In genomic region chr3:15486020-15486419, GRCh38 we compare ENCODE assay signal across 22 cellular contexts.
"Had no signal": no experiment of that assay in that cellular context is flagged by ENCODE, and none has a peak within 500 bp of the region (broad histone marks: within the 10 kb centered on the region; RNA-seq: fewer than 3 reads in every experiment).

No MANE protein-coding gene starts in this region.

- ATAC-seq: effector memory CD8-positive, alpha-beta T cell; esophagus mucosa; foreskin keratinocyte; gastrocnemius medialis; gastroesophageal sphincter; heart left ventricle had no signal

- H3K27me3 ChIP-seq: colonic mucosa, dorsolateral prefrontal cortex, esophagus muscularis mucosa, esophagus squamous epithelium, gastrocnemius medialis, gastroesophageal sphincter, heart left ventricle had no signal

- H3K4me3 ChIP-seq: colonic mucosa, coronary artery, dorsolateral prefrontal cortex, esophagus muscularis mucosa, esophagus squamous epithelium, gastrocnemius medialis, gastroesophageal sphincter, heart left ventricle had no signal

- DNase-seq: colonic mucosa; cortex of kidney; dermis blood vessel endothelial cell; dorsolateral prefrontal cortex; effector CD4-positive, alpha-beta T cell; effector CD8-positive, alpha-beta T cell; effector memory CD4-positive, alpha-beta T cell; effector memory CD8-positive, alpha-beta T cell; erythroblast; esophagus squamous epithelium; foreskin fibroblast; foreskin keratinocyte; foreskin melanocyte; gastrocnemius medialis; glutamatergic neuron; head of caudate nucleus; heart left ventricle had no signal

- H3K9me3 ChIP-seq: colonic mucosa, esophagus muscularis mucosa, esophagus squamous epithelium, gastrocnemius medialis, gastroesophageal sphincter had no signal

- H3K36me3 ChIP-seq: colonic mucosa, esophagus squamous epithelium had no signal

- H3K4me1 ChIP-seq: colonic mucosa, esophagus muscularis mucosa, esophagus squamous epithelium, foreskin keratinocyte, gastrocnemius medialis, gastroesophageal sphincter, heart left ventricle had no signal

- H3K27ac ChIP-seq: colonic mucosa, coronary artery, dorsolateral prefrontal cortex, epithelial cell of prostate, esophagus muscularis mucosa, esophagus squamous epithelium, foreskin keratinocyte, gastrocnemius medialis, gastroesophageal sphincter, heart left ventricle had no signal
